ENCODE assay signal across 1 cellular context in the genomic region with DNA sequence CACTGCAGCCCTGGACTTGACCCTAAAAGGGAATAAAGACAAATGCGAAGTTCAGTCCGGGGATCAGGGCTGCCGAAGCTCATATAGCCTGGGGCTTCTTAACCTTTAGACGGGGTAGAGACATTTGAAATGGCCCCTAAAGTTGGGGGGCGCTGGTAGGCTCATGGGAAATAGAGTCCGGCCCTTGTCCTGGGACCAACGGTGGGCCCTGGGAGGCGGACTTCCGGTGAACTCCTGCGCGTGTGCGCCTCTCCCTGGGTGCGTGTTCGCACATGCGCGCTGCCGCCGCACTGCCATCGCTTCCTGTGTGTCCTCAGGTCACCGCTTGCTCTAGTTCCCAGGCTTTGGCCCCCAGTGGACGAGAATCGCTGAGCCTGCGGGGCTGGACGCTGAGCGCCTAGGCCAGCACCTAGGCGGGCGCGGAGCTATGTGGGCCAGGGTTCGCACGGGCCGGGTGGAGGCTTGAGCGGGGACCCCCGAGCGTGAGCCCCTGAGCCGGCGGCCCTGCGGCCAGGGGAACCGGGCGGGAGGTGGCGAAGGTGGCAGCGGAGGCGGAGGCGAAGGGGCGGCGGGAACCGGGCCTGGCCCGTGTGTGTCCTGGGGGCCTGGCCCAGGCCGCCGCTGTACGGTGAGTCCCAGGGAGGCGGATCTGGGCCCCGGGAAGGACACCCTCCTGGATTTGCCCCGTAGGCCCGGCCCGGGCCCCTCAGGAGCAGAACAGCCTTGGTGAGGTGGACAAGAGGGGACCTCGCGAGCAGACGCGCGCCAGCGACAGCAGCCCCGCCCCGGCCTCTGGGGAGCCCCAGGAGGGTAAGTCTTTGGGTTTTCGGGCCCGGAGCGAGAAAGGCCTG.
TF ChIP-seq lines count a peak whose summit lies in the region.

No MANE protein-coding gene starts in this region.

TF ChIP-seq in HepG2, 621 proteins besides CTCF, POLR2A, EP300 and RAD21 (continued from another document and continues in another):
- TF ChIP-seq, protein P1, sequence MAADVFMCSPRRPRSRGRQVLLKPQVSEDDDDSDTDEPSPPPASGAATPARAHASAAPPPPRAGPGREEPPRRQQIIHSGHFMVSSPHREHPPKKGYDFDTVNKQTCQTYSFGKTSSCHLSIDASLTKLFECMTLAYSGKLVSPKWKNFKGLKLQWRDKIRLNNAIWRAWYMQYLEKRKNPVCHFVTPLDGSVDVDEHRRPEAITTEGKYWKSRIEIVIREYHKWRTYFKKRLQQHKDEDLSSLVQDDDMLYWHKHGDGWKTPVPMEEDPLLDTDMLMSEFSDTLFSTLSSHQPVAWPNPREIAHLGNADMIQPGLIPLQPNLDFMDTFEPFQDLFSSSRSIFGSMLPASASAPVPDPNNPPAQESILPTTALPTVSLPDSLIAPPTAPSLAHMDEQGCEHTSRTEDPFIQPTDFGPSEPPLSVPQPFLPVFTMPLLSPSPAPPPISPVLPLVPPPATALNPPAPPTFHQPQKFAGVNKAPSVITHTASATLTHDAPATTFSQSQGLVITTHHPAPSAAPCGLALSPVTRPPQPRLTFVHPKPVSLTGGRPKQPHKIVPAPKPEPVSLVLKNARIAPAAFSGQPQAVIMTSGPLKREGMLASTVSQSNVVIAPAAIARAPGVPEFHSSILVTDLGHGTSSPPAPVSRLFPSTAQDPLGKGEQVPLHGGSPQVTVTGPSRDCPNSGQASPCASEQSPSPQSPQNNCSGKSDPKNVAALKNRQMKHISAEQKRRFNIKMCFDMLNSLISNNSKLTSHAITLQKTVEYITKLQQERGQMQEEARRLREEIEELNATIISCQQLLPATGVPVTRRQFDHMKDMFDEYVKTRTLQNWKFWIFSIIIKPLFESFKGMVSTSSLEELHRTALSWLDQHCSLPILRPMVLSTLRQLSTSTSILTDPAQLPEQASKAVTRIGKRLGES (CRISPR knock-in tag; IDR thresholded peaks at IDR 0.05; ENCODE audit: borderline replicate concordance) = 0 out of 2 replicates have a peak, but pooled peaks have one; percentile 54
- TF ChIP-seq ZNF562 (CRISPR knock-in tag; IDR thresholded peaks at IDR 0.05; ENCODE audit: borderline replicate concordance) = no peak
- TF ChIP-seq, protein P2, sequence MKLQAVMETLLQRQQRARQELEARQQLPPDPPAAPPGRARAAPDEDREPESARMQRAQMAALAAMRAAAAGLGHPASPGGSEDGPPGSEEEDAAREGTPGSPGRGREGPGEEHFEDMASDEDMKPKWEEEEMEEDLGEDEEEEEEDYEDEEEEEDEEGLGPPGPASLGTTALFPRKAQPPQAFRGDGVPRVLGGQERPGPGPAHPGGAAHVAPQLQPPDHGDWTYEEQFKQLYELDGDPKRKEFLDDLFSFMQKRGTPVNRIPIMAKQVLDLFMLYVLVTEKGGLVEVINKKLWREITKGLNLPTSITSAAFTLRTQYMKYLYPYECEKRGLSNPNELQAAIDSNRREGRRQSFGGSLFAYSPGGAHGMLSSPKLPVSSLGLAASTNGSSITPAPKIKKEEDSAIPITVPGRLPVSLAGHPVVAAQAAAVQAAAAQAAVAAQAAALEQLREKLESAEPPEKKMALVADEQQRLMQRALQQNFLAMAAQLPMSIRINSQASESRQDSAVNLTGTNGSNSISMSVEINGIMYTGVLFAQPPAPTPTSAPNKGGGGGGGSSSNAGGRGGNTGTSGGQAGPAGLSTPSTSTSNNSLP (IDR thresholded peaks at IDR 0.05; ENCODE audit: low read depth, low read length) = no peak
- TF ChIP-seq ZNF720 (CRISPR knock-in tag; IDR thresholded peaks at IDR 0.05) = no peak
- TF ChIP-seq, protein P3, sequence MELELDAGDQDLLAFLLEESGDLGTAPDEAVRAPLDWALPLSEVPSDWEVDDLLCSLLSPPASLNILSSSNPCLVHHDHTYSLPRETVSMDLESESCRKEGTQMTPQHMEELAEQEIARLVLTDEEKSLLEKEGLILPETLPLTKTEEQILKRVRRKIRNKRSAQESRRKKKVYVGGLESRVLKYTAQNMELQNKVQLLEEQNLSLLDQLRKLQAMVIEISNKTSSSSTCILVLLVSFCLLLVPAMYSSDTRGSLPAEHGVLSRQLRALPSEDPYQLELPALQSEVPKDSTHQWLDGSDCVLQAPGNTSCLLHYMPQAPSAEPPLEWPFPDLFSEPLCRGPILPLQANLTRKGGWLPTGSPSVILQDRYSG (CRISPR knock-in tag; IDR thresholded peaks at IDR 0.05) = peak; percentile 59; the same call in 1 of the 2 replicates
- peak; percentile 95 for TF ChIP-seq ZNF501 (CRISPR knock-in tag; IDR thresholded peaks at IDR 0.05)
- TF ChIP-seq GATAD1 (CRISPR knock-in tag; IDR thresholded peaks at IDR 0.05) = peak; percentile 88
- peak; percentile 71; the same call in 1 of the 2 replicates for TF ChIP-seq REPIN1 (CRISPR knock-in tag; IDR thresholded peaks at IDR 0.05; ENCODE audit: borderline replicate concordance, low read depth)
- TF ChIP-seq GFI1 (CRISPR knock-in tag; IDR thresholded peaks at IDR 0.05; ENCODE audit: borderline replicate concordance) = 0 out of 2 replicates have a peak, but pooled peaks have one; percentile 9
- TF ChIP-seq, protein P4, sequence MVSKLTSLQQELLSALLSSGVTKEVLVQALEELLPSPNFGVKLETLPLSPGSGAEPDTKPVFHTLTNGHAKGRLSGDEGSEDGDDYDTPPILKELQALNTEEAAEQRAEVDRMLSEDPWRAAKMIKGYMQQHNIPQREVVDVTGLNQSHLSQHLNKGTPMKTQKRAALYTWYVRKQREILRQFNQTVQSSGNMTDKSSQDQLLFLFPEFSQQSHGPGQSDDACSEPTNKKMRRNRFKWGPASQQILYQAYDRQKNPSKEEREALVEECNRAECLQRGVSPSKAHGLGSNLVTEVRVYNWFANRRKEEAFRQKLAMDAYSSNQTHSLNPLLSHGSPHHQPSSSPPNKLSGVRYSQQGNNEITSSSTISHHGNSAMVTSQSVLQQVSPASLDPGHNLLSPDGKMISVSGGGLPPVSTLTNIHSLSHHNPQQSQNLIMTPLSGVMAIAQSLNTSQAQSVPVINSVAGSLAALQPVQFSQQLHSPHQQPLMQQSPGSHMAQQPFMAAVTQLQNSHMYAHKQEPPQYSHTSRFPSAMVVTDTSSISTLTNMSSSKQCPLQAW (CRISPR knock-in tag; IDR thresholded peaks at IDR 0.05) = peak; percentile 77
- TF ChIP-seq TRIM24 (CRISPR knock-in tag; IDR thresholded peaks at IDR 0.05) = no peak
- no peak for TF ChIP-seq POLR2AphosphoS2 (IDR thresholded peaks at IDR 0.05; ENCODE audit: low read depth, low read length)
- TF ChIP-seq SALL1 (CRISPR knock-in tag; IDR thresholded peaks at IDR 0.05) = peak; percentile 70
- peak; percentile 37; the same call in 1 of the 2 replicates for TF ChIP-seq ZNF775 (CRISPR knock-in tag; IDR thresholded peaks at IDR 0.05; ENCODE audit: borderline replicate concordance)
- TF ChIP-seq GZF1 (CRISPR knock-in tag; IDR thresholded peaks at IDR 0.05) = no peak
- peak; percentile 88; the same call in 1 of the 2 replicates for TF ChIP-seq ISX (CRISPR knock-in tag; conservative IDR thresholded peaks at IDR 0.05)
- no peak for TF ChIP-seq TCF12 (IDR thresholded peaks at IDR 0.05)
- TF ChIP-seq TCF12 (CRISPR knock-in tag; IDR thresholded peaks at IDR 0.05) = peak; percentile 89; the same call in 1 of the 2 replicates
- peak in 1 of 2 experiments; percentile 61; a peak in 1 of 4 replicates for TF ChIP-seq KLF16 (CRISPR knock-in tag; IDR thresholded peaks at IDR 0.05)
- TF ChIP-seq, protein P5, sequence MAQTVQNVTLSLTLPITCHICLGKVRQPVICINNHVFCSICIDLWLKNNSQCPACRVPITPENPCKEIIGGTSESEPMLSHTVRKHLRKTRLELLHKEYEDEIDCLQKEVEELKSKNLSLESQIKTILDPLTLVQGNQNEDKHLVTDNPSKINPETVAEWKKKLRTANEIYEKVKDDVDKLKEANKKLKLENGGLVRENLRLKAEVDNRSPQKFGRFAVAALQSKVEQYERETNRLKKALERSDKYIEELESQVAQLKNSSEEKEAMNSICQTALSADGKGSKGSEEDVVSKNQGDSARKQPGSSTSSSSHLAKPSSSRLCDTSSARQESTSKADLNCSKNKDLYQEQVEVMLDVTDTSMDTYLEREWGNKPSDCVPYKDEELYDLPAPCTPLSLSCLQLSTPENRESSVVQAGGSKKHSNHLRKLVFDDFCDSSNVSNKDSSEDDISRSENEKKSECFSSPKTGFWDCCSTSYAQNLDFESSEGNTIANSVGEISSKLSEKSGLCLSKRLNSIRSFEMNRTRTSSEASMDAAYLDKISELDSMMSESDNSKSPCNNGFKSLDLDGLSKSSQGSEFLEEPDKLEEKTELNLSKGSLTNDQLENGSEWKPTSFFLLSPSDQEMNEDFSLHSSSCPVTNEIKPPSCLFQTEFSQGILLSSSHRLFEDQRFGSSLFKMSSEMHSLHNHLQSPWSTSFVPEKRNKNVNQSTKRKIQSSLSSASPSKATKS (CRISPR knock-in tag; IDR thresholded peaks at IDR 0.05) = no peak; the same call in 1 of the 2 replicates
- TF ChIP-seq, protein P6, sequence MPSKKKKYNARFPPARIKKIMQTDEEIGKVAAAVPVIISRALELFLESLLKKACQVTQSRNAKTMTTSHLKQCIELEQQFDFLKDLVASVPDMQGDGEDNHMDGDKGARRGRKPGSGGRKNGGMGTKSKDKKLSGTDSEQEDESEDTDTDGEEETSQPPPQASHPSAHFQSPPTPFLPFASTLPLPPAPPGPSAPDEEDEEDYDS (CRISPR knock-in tag; IDR thresholded peaks at IDR 0.05) = peak; percentile 81
- peak; percentile 87 for TF ChIP-seq YEATS4 (CRISPR knock-in tag; IDR thresholded peaks at IDR 0.05; ENCODE audit: borderline replicate concordance)
- peak; percentile 91; the same call in 1 of the 2 replicates for TF ChIP-seq ZNF766 (CRISPR knock-in tag; IDR thresholded peaks at IDR 0.05; ENCODE audit: borderline replicate concordance)
- TF ChIP-seq ZNF34 (CRISPR knock-in tag; IDR thresholded peaks at IDR 0.05; ENCODE audit: borderline replicate concordance) = 0 out of 2 replicates have a peak, but pooled peaks have one; percentile 36
- TF ChIP-seq ZKSCAN1 (IDR thresholded peaks at IDR 0.05; ENCODE audit: low read length) = no peak
- peak; percentile 51; the same call in 1 of the 2 replicates for TF ChIP-seq TOPORS (CRISPR knock-in tag; IDR thresholded peaks at IDR 0.05)
- TF ChIP-seq ZNF317 (CRISPR knock-in tag; IDR thresholded peaks at IDR 0.05) = peak; percentile 77; the same call in 1 of the 2 replicates
- no peak for TF ChIP-seq MIXL1 (CRISPR knock-in tag; IDR thresholded peaks at IDR 0.05)
- TF ChIP-seq FOSL1 (CRISPR knock-in tag; IDR thresholded peaks at IDR 0.05; ENCODE audit: borderline replicate concordance) = no peak
- TF ChIP-seq, protein P7, sequence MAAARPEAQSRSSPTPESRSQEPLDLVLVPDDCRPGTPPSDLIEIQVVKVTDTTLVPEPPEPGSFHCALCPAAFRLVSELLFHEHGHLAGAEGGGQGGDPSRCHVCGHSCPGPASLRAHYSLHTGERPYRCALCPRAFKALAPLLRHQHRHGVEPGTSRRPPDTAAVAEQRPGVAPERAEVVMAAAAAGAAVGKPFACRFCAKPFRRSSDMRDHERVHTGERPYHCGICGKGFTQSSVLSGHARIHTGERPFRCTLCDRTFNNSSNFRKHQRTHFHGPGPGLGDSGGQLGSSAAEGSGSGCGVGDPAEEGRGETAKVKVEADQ (CRISPR knock-in tag; IDR thresholded peaks at IDR 0.05; ENCODE audit: borderline replicate concordance) = peak; percentile 77; the same call in 1 of the 2 replicates
- TF ChIP-seq, protein P8, sequence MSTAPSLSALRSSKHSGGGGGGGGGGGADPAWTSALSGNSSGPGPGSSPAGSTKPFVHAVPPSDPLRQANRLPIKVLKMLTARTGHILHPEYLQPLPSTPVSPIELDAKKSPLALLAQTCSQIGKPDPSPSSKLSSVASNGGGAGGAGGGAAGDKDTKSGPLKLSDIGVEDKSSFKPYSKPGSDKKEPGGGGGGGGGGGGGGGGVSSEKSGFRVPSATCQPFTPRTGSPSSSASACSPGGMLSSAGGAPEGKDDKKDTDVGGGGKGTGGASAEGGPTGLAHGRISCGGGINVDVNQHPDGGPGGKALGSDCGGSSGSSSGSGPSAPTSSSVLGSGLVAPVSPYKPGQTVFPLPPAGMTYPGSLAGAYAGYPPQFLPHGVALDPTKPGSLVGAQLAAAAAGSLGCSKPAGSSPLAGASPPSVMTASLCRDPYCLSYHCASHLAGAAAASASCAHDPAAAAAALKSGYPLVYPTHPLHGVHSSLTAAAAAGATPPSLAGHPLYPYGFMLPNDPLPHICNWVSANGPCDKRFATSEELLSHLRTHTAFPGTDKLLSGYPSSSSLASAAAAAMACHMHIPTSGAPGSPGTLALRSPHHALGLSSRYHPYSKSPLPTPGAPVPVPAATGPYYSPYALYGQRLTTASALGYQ (CRISPR knock-in tag; IDR thresholded peaks at IDR 0.05) = peak; percentile 80
- TF ChIP-seq, protein P9, sequence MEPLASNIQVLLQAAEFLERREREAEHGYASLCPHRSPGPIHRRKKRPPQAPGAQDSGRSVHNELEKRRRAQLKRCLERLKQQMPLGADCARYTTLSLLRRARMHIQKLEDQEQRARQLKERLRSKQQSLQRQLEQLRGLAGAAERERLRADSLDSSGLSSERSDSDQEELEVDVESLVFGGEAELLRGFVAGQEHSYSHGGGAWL (CRISPR knock-in tag; IDR thresholded peaks at IDR 0.05) = peak; percentile 85
- no peak for TF ChIP-seq KLF9 (CRISPR knock-in tag; IDR thresholded peaks at IDR 0.05; ENCODE audit: low read depth)
- no peak for TF ChIP-seq ZSCAN12 (CRISPR knock-in tag; IDR thresholded peaks at IDR 0.05)
- TF ChIP-seq PCBP2 (optimal IDR thresholded peaks at IDR 0.05; ENCODE audit: low read depth, low read length, poor library complexity, severe bottlenecking) = no peak
- TF ChIP-seq CHD2 (IDR thresholded peaks at IDR 0.05; ENCODE audit: low read depth, low read length) = no peak
- TF ChIP-seq, protein P10, sequence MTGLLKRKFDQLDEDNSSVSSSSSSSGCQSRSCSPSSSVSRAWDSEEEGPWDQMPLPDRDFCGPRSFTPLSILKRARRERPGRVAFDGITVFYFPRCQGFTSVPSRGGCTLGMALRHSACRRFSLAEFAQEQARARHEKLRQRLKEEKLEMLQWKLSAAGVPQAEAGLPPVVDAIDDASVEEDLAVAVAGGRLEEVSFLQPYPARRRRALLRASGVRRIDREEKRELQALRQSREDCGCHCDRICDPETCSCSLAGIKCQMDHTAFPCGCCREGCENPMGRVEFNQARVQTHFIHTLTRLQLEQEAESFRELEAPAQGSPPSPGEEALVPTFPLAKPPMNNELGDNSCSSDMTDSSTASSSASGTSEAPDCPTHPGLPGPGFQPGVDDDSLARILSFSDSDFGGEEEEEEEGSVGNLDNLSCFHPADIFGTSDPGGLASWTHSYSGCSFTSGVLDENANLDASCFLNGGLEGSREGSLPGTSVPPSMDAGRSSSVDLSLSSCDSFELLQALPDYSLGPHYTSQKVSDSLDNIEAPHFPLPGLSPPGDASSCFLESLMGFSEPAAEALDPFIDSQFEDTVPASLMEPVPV (CRISPR knock-in tag; IDR thresholded peaks at IDR 0.05) = no peak
- TF ChIP-seq ZNF678 (CRISPR knock-in tag; IDR thresholded peaks at IDR 0.05) = no peak
- peak; percentile 74; the same call in 1 of the 2 replicates for TF ChIP-seq TBX2 (CRISPR knock-in tag; IDR thresholded peaks at IDR 0.05; ENCODE audit: borderline replicate concordance)
- TF ChIP-seq, protein P11, sequence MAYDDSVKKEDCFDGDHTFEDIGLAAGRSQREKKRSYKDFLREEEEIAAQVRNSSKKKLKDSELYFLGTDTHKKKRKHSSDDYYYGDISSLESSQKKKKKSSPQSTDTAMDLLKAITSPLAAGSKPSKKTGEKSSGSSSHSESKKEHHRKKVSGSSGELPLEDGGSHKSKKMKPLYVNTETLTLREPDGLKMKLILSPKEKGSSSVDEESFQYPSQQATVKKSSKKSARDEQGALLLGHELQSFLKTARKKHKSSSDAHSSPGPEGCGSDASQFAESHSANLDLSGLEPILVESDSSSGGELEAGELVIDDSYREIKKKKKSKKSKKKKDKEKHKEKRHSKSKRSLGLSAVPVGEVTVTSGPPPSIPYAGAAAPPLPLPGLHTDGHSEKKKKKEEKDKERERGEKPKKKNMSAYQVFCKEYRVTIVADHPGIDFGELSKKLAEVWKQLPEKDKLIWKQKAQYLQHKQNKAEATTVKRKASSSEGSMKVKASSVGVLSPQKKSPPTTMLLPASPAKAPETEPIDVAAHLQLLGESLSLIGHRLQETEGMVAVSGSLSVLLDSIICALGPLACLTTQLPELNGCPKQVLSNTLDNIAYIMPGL (CRISPR knock-in tag; IDR thresholded peaks at IDR 0.05; ENCODE audit: borderline replicate concordance in 1 of 2, low read depth in 1 of 2) = peak; percentile 90 to 96
